8 cellular contexts compared by ENCODE assay signal in genomic region chr4:76067652-76068286, GRCh38. TPM values are rescaled to one million over a fixed set of nuclear protein-coding genes. Genes with fewer than 3 reads are reported as not detected.
DNase-seq lines count a peak whose midpoint lies in the region; ATAC-seq and TF ChIP-seq lines count a peak whose summit lies in the region.

No MANE protein-coding gene starts in this region.

- POLR2A ChIA-PET in CD4-positive, alpha-beta T cell (lab: Charles Lee): no interaction called here

- no peaks in the 10 kb centered on the region for H3K36me3 Mint-ChIP-seq in CD4-positive, alpha-beta T cell (ENCODE audit: low read depth)
- no peaks in the 10 kb centered on the region for H3K36me3 Mint-ChIP-seq in activated T-helper 2 cell treated with anti-CD3 and anti-CD28 coated beads, Interferon-gamma antibody, Interleukin-2, Interleukin-4, amounts not matched to agents 10 μg/mL and 5 μg/mL and 100 μg/mL, durations not matched to agents 14 hours and 24 hours and 36 hours (ENCODE audit: low read depth)

- CTCF ChIA-PET in CD4-positive, alpha-beta T cell (lab: Charles Lee): no interaction called here

- H3K9me3 Mint-ChIP-seq in CD4-positive, alpha-beta T cell: no peaks in the 10 kb centered on the region
- H3K9me3 Mint-ChIP-seq in activated T-helper 2 cell treated with anti-CD3 and anti-CD28 coated beads, Interferon-gamma antibody, Interleukin-2, Interleukin-4, amounts not matched to agents 10 μg/mL and 5 μg/mL and 100 μg/mL, durations not matched to agents 14 hours and 24 hours and 36 hours: no peaks in the 10 kb centered on the region

- in situ Hi-C loops in transverse colon (cut with MboI; ENCODE audit: low pct_ligation_motif_present in 1 of 4, low pct_unique_long_range_greater_than_20kb in 1 of 4, low sequenced_read_pairs in 3 of 4): loop anchor here (5.0 to 10.0 kb wide), 4 partner anchors 65 to 173 kb away; partner anchors contain the start of gene SDAD1 (in 1 of the 4)

- 0 to 1% (median 0%) methylated on average over 2 of the region's 2 CpGs for WGBS in ovary, 3 donors
- WGBS in transverse colon (ENCODE audit: low coverage in 1 of 2), 2 donors: 0 to 1% methylated on average over 2 of the region's 2 CpGs

- peak; percentile 80 for ATAC-seq in CD4-positive, alpha-beta T cell (ENCODE audit: poor library complexity)
- ATAC-seq in GM19455 (IDR thresholded peaks at IDR 0.05; ENCODE audit: unreplicated experiment): peak; percentile 64

- no peaks in the 10 kb centered on the region for H3K36me3 ChIP-seq in ovary
- no peaks in the 10 kb centered on the region for H3K36me3 ChIP-seq in transverse colon

- H3K27me3 Mint-ChIP-seq in CD4-positive, alpha-beta T cell: no peaks in the 10 kb centered on the region
- H3K27me3 Mint-ChIP-seq in activated T-helper 2 cell treated with anti-CD3 and anti-CD28 coated beads, Interferon-gamma antibody, Interleukin-2, Interleukin-4, amounts not matched to agents 10 μg/mL and 5 μg/mL and 100 μg/mL, durations not matched to agents 14 hours and 24 hours and 36 hours (ENCODE audit: low read depth): no peaks in the 10 kb centered on the region

- TF ChIP-seq CTCF in CD4-positive, alpha-beta T cell (IDR thresholded peaks at IDR 0.05): peak; percentile 90
- peak in 1 of 3 donors; percentile 17 for TF ChIP-seq CTCF in ovary (IDR thresholded peaks at IDR 0.05)
- peak; percentile 75 to 88 (median 77) for TF ChIP-seq CTCF in transverse colon (IDR thresholded peaks at IDR 0.05)

- TF ChIP-seq POLR2A in ovary (IDR thresholded peaks at IDR 0.05) (no peak), transverse colon (IDR thresholded peaks at IDR 0.05) (no peak)

- no peaks in the 10 kb centered on the region for H3K4me1 Mint-ChIP-seq in CD4-positive, alpha-beta T cell (ENCODE audit: low read depth)
- H3K4me1 Mint-ChIP-seq in activated T-helper 2 cell treated with anti-CD3 and anti-CD28 coated beads, Interferon-gamma antibody, Interleukin-2, Interleukin-4, amounts not matched to agents 10 μg/mL and 5 μg/mL and 100 μg/mL, durations not matched to agents 14 hours and 24 hours and 36 hours (ENCODE audit: low read depth): peaks cover 2% of the 10 kb centered on the region

- H3K27ac Mint-ChIP-seq in CD4-positive, alpha-beta T cell: no peak overlapping the region
- no peak overlapping the region for H3K27ac Mint-ChIP-seq in activated T-helper 2 cell treated with anti-CD3 and anti-CD28 coated beads, Interferon-gamma antibody, Interleukin-2, Interleukin-4, amounts not matched to agents 10 μg/mL and 5 μg/mL and 100 μg/mL, durations not matched to agents 14 hours and 24 hours and 36 hours

- no peaks in the 10 kb centered on the region for H3K27me3 ChIP-seq in CD4-positive, alpha-beta T cell (ENCODE audit: control insufficient read depth, insufficient read depth, low read length)
- H3K27me3 ChIP-seq in ovary (no peaks in the 10 kb centered on the region), transverse colon (no peaks in the 10 kb centered on the region)

- TF ChIP-seq EP300 in ovary (IDR thresholded peaks at IDR 0.05) (no peak), transverse colon (IDR thresholded peaks at IDR 0.05; ENCODE audit: low read depth) (no peak)

- H3K4me1 ChIP-seq in ovary (ENCODE audit: insufficient read depth) (no peaks in the 10 kb centered on the region), transverse colon (no peaks in the 10 kb centered on the region)

- H3K27ac ChIP-seq in CD4-positive, alpha-beta T cell (ENCODE audit: low read depth, low read length): no peak overlapping the region
- H3K27ac ChIP-seq in ovary (no peak overlapping the region), transverse colon (no peak overlapping the region)

- intact Hi-C loops in CD4-positive, alpha-beta T cell (cut with DNase I, micrococcal nuclease): loop anchor here (1.0 to 5.0 kb wide), 5 partner anchors 72 to 171 kb away; no protein-coding TSS in a partner anchor
- intact Hi-C loops in activated T-helper 2 cell treated with anti-CD3 and anti-CD28 coated beads, Interferon-gamma antibody, Interleukin-2, Interleukin-4, amounts not matched to agents 10 μg/mL and 5 μg/mL and 100 μg/mL, durations not matched to agents 14 hours and 24 hours and 36 hours (cut with micrococcal nuclease): loop anchor here (1.0 to 10.0 kb wide), 3 partner anchors 72 to 1517 kb away; no protein-coding TSS in a partner anchor
- intact Hi-C loops in ovary (cut with DNase I): loop anchor here in 2 of 4 donors (5.0 to 10.0 kb wide), 2 partner anchors 73 to 75 kb away; partner anchors contain the start of gene SDAD1 (in 2 of the 2)
- intact Hi-C loops in transverse colon (cut with DNase I; ENCODE audit: low total_unique reads): no loop called here

- H3K4me3 ChIP-seq in ovary (no peak overlapping the region), transverse colon (no peak overlapping the region)

- no peak overlapping the region for H3K4me3 Mint-ChIP-seq in CD4-positive, alpha-beta T cell
- no peak overlapping the region for H3K4me3 Mint-ChIP-seq in activated T-helper 2 cell treated with anti-CD3 and anti-CD28 coated beads, Interferon-gamma antibody, Interleukin-2, Interleukin-4, amounts not matched to agents 10 μg/mL and 5 μg/mL and 100 μg/mL, durations not matched to agents 14 hours and 24 hours and 36 hours (ENCODE audit: low read depth)

- H3K9me3 ChIP-seq in CD4-positive, alpha-beta T cell (ENCODE audit: control insufficient read depth, low read length): no peaks in the 10 kb centered on the region
- H3K9me3 ChIP-seq in ovary (no peaks in the 10 kb centered on the region), transverse colon (no peaks in the 10 kb centered on the region)

- DNase-seq in CD4-positive, alpha-beta T cell: peak; percentile 44 to 67 (median 57)
- peak; percentile 46 for DNase-seq in KG1 (lab: John Stamatoyannopoulos, UW)
- DNase-seq in SHP77 (lab: John Stamatoyannopoulos, UW): peak; percentile 59 to 64
- DNase-seq in activated T-helper 2 cell treated with anti-CD3 and anti-CD28 coated beads, Interferon-gamma antibody, Interleukin-2, Interleukin-4, amounts not matched to agents 10 μg/mL and 5 μg/mL and 100 μg/mL, durations not matched to agents 14 hours and 24 hours and 36 hours (ENCODE audit: low spot score): peak; percentile 45
- peak; percentile 58 for DNase-seq in foreskin melanocyte
- peak; percentile 23 to 59 (median 51) for DNase-seq in ovary
- DNase-seq in transverse colon: peak; percentile 81

RNA-seq across cellular contexts. Expression of gene ART3, which starts 6.7 kb away (rescaled TPM):
- not detected for total RNA-seq in CD4-positive, alpha-beta T cell
- not detected in 2 replicates for total RNA-seq in activated T-helper 2 cell treated with anti-CD3 and anti-CD28 coated beads, Interferon-gamma antibody, Interleukin-2, Interleukin-4, amounts not matched to agents 10 μg/mL and 5 μg/mL and 100 μg/mL, durations not matched to agents 14 hours and 24 hours and 36 hours
- total RNA-seq in ovary: under 1 TPM in 3 of 7 donors, not detected in 4; 0.41 to 0.83 (median 0.71) TPM
- 1 to 10 TPM in 1 of 2 donors, under 1 TPM in 1; 0.11 to 1.5 TPM for polyA plus RNA-seq in ovary
- 1 to 10 TPM in 1 of 4 donors, under 1 TPM in 1, not detected in 2; 0.68 to 4.4 TPM for total RNA-seq in transverse colon

RNA-seq across cellular contexts. Expression of gene CXCL11, which starts 31.9 kb away (rescaled TPM):
- not detected for total RNA-seq in CD4-positive, alpha-beta T cell
- not detected in 2 replicates for total RNA-seq in activated T-helper 2 cell treated with anti-CD3 and anti-CD28 coated beads, Interferon-gamma antibody, Interleukin-2, Interleukin-4, amounts not matched to agents 10 μg/mL and 5 μg/mL and 100 μg/mL, durations not matched to agents 14 hours and 24 hours and 36 hours
- total RNA-seq in ovary (under 1 TPM in 2 of 7 donors, not detected in 5; 0.18 to 0.57 TPM), transverse colon (not detected)
- polyA plus RNA-seq in ovary: 1 to 10 TPM in 1 of 2 donors, not detected in 1; 1.1 TPM

RNA-seq across cellular contexts. Expression of gene CXCL10, which starts 44.5 kb away (rescaled TPM):
- not detected for total RNA-seq in CD4-positive, alpha-beta T cell
- 1.3 and 1.4 TPM in 2 replicates for total RNA-seq in activated T-helper 2 cell treated with anti-CD3 and anti-CD28 coated beads, Interferon-gamma antibody, Interleukin-2, Interleukin-4, amounts not matched to agents 10 μg/mL and 5 μg/mL and 100 μg/mL, durations not matched to agents 14 hours and 24 hours and 36 hours
- total RNA-seq in ovary: 10 to 100 TPM in 1 of 7 donors, 1 to 10 TPM in 1, under 1 TPM in 2, not detected in 3; 0.24 to 17.3 (median 1.0) TPM
- 1 to 10 TPM in 1 of 2 donors, under 1 TPM in 1; 0.12 to 5.3 TPM for polyA plus RNA-seq in ovary
- total RNA-seq in transverse colon: 1 to 10 TPM in 1 of 4 donors, not detected in 3; 3.0 TPM
